Comparison of ENCODE assay signal across 8 cellular contexts in genomic region chr11:75275581-75275980, GRCh38. TPM values are rescaled to one million over a fixed set of nuclear protein-coding genes. Genes with fewer than 3 reads are reported as not detected.
DNase-seq lines count a peak whose midpoint lies in the region; TF ChIP-seq lines count a peak whose summit lies in the region.

No MANE protein-coding gene starts in this region.

- H3K27me3 ChIP-seq in left ventricle myocardium inferior (ENCODE audit: low read depth) = no peaks in the 10 kb centered on the region

- peaks cover 78% of the 10 kb centered on the region for H3K36me3 ChIP-seq in left ventricle myocardium inferior

- peak overlapping the region; percentile 11 for H3K27ac ChIP-seq in left ventricle myocardium inferior (replicated peaks)

- H3K4me1 ChIP-seq in left ventricle myocardium inferior = peaks cover 23% of the 10 kb centered on the region

- intact Hi-C loops in left ventricle myocardium inferior (cut with micrococcal nuclease) = no loop called here

- H3K4me3 ChIP-seq in left ventricle myocardium inferior = no peak overlapping the region

- no peaks in the 10 kb centered on the region for H3K9me3 ChIP-seq in left ventricle myocardium inferior (replicated peaks)

- DNase-seq in NCI-H82 treated with DMSO at 0.1 percent for 48 hours (lab: John Stamatoyannopoulos, UW; ENCODE audit: unreplicated experiment) (peak; percentile 45), left ventricle myocardium inferior (peak; percentile 38), cerebellar nuclear complex (lab: John Stamatoyannopoulos, UW) (no peak), kidney tubule cell (ENCODE audit: low spot score) (no peak), NCI-H2029 (lab: John Stamatoyannopoulos, UW) (no peak), GM19240 (ENCODE audit: insufficient read length, low spot score) (no peak)
- peak in 2 of 3 experiments; percentile 12 to 19 for DNase-seq in activated CD8-positive, alpha-beta memory T cell treated with anti-CD3 and anti-CD28 coated beads for 48 hours (ENCODE audit: low read depth in 2 of 3, low spot score in 2 of 3)
- DNase-seq in stimulated activated CD4-positive, alpha-beta T cell treated with anti-CD3 and anti-CD28 coated beads, TNF-alpha, amount 100 ng/mL, for 24 hours (ENCODE audit: low read depth in 3 of 3) = peak; percentile 22 to 43 (median 40)

- TF ChIP-seq CTCF in left ventricle myocardium inferior (IDR thresholded peaks at IDR 0.05; ENCODE audit: borderline replicate concordance) = no peak

RNA-seq across cellular contexts. Expression of gene TPBGL, which starts 35.0 kb away (rescaled TPM):
- total RNA-seq in left ventricle myocardium inferior = 0.16 TPM

Comparison
In these comparisons a context has a peak if more than half of its experiments do, and no peak if none do; other contexts are left out.
1. DNase-seq: peak in NCI-H82 treated with DMSO at 0.1 percent for 48 hours (single experiment), activated CD8-positive, alpha-beta memory T cell treated with anti-CD3 and anti-CD28 coated beads for 48 hours (2 of 3), left ventricle myocardium inferior (single experiment) and stimulated activated CD4-positive, alpha-beta T cell treated with anti-CD3 and anti-CD28 coated beads, TNF-alpha, amount 100 ng/mL, for 24 hours (3 of 3); none in cerebellar nuclear complex (0 of 2), kidney tubule cell (single experiment), NCI-H2029 (single experiment) and GM19240 (single experiment).